Comparison of ENCODE assay signal across 8 cellular contexts in the genomic region with DNA sequence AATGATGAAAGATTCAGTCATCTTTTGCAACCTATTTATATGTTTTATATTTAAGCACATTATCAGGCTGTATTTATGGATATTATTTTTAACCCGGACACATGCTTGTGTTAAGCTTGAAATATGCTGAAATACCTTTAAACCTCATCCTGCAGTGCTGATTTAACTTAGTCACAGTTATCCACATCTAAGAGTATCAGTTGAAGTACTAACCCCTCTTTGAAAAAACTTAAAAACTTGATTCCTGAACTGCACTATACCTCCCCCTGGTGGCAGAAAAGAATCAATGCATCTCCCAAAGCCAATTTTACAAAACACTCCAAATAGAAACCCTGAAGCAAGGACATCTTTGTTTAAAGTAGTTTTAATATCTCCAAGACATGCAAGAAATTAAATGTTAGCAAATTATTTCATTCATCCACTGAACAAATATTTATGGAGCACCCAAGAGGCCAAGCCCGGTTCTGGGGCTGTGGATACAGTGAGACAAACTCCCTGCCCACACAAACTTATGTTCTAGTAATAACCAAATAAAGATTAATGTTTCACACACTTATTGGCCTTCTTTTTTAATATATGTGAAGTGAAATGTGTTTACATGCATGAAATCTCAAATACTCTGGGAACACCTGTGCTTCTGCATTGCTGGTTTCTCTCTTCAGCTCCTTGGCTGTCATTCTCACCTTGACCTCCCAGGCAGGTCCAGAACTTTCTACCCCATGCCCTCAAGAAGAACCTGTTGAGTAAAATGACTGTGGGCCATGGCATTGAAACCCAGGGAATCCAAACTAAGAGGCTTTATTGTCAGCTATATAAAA. TPM values are rescaled to one million over a fixed set of nuclear protein-coding genes. Genes with fewer than 3 reads are reported as not detected.
DNase-seq lines count a peak whose midpoint lies in the region; ATAC-seq lines count a peak whose summit lies in the region.

No MANE protein-coding gene starts in this region.

- intact Hi-C loops in activated naive CD4-positive, alpha-beta T cell treated with anti-CD3 and anti-CD28 coated beads for 36 hours (cut with micrococcal nuclease) = loop anchor here (1.0 to 5.0 kb wide), 6 partner anchors 59 to 204 kb away; no protein-coding TSS in a partner anchor

- peaks cover 8% of the 10 kb centered on the region for H3K4me1 Mint-ChIP-seq in activated naive CD4-positive, alpha-beta T cell treated with anti-CD3 and anti-CD28 coated beads for 36 hours (ENCODE audit: low read depth)
- H3K4me1 Mint-ChIP-seq in activated T-cell treated with anti-CD3 and anti-CD28 coated beads, Interleukin-2, amount 50 U/mL, for 72 hours (ENCODE audit: low read depth) = peaks cover 13% of the 10 kb centered on the region

- peak; percentile 19 for DNase-seq in activated naive CD4-positive, alpha-beta T cell treated with anti-CD3 and anti-CD28 coated beads for 36 hours
- no peak for DNase-seq in activated naive CD4-positive, alpha-beta T cell (lab: John Stamatoyannopoulos, UW)
- peak; percentile 17 for DNase-seq in NCI-H146 (lab: John Stamatoyannopoulos, UW)
- peak in 1 of 2 donors; percentile 23 for DNase-seq in activated T-cell treated with anti-CD3 and anti-CD28 coated beads, Interleukin-2, amount 50 U/mL, for 72 hours
- peak; percentile 73 for DNase-seq in glomerular visceral epithelial cell (ENCODE audit: extremely low spot score)
- DNase-seq in retina = peak; percentile 50

- H3K27ac Mint-ChIP-seq in activated naive CD4-positive, alpha-beta T cell treated with anti-CD3 and anti-CD28 coated beads for 36 hours = peak overlapping the region; percentile 32
- peak overlapping the region; percentile 16 for H3K27ac Mint-ChIP-seq in activated T-cell treated with anti-CD3 and anti-CD28 coated beads, Interleukin-2, amount 50 U/mL, for 72 hours

- H3K9me3 Mint-ChIP-seq in activated naive CD4-positive, alpha-beta T cell treated with anti-CD3 and anti-CD28 coated beads for 36 hours = no peaks in the 10 kb centered on the region
- H3K9me3 Mint-ChIP-seq in activated T-cell treated with anti-CD3 and anti-CD28 coated beads, Interleukin-2, amount 50 U/mL, for 72 hours = no peaks in the 10 kb centered on the region

- no peaks in the 10 kb centered on the region for H3K27me3 Mint-ChIP-seq in activated naive CD4-positive, alpha-beta T cell treated with anti-CD3 and anti-CD28 coated beads for 36 hours (ENCODE audit: low read depth)
- H3K27me3 Mint-ChIP-seq in activated T-cell treated with anti-CD3 and anti-CD28 coated beads, Interleukin-2, amount 50 U/mL, for 72 hours (ENCODE audit: low read depth) = no peaks in the 10 kb centered on the region

- peaks cover 2% of the 10 kb centered on the region for H3K36me3 Mint-ChIP-seq in activated naive CD4-positive, alpha-beta T cell treated with anti-CD3 and anti-CD28 coated beads for 36 hours (ENCODE audit: low read depth)
- H3K36me3 Mint-ChIP-seq in activated T-cell treated with anti-CD3 and anti-CD28 coated beads, Interleukin-2, amount 50 U/mL, for 72 hours (ENCODE audit: insufficient read depth in 2 of 2) = no peaks in the 10 kb centered on the region

- H3K4me3 Mint-ChIP-seq in activated naive CD4-positive, alpha-beta T cell treated with anti-CD3 and anti-CD28 coated beads for 36 hours = peak overlapping the region; percentile 3
- peak overlapping the region; percentile 41 to 48 for H3K4me3 Mint-ChIP-seq in activated T-cell treated with anti-CD3 and anti-CD28 coated beads, Interleukin-2, amount 50 U/mL, for 72 hours

- peak; percentile 77 for ATAC-seq in activated T-cell treated with anti-CD3 and anti-CD28 coated beads, Interleukin-2, amount 50 U/mL, for 72 hours (replicated peaks in 1 of 2)
- ATAC-seq in HG03457 (IDR thresholded peaks at IDR 0.05; ENCODE audit: unreplicated experiment) (no peak), GM18861 (IDR thresholded peaks at IDR 0.05; ENCODE audit: unreplicated experiment) (no peak)

- CTCF ChIA-PET in activated naive CD4-positive, alpha-beta T cell treated with anti-CD3 and anti-CD28 coated beads for 36 hours (lab: Charles Lee) = interaction anchor here (0.5 to 1.7 kb wide), 20 partner anchors 12 to 1491 kb away, joined by 3 to 9 read pairs (median 3); partner anchors contain the start of gene SVIL

RNA-seq across cellular contexts. Expression of gene SVIL, which starts 44.0 kb away (rescaled TPM):
- 1 to 10 TPM; 7.0 to 8.3 TPM for total RNA-seq in activated naive CD4-positive, alpha-beta T cell treated with anti-CD3 and anti-CD28 coated beads for 36 hours
- total RNA-seq in activated T-cell treated with anti-CD3 and anti-CD28 coated beads, Interleukin-2, amount 50 U/mL, for 72 hours = 10 to 100 TPM; 12.2 to 14.2 TPM

Comparison
In these comparisons a context has a peak if more than half of its experiments do, and no peak if none do; other contexts are left out.
1. DNase-seq: peak in activated naive CD4-positive, alpha-beta T cell treated with anti-CD3 and anti-CD28 coated beads for 36 hours (single experiment), NCI-H146 (single experiment), glomerular visceral epithelial cell (single experiment) and retina (single experiment); none in activated naive CD4-positive, alpha-beta T cell (0 of 4).
2. ATAC-seq: peak in activated T-cell treated with anti-CD3 and anti-CD28 coated beads, Interleukin-2, amount 50 U/mL, for 72 hours (2 of 2); none in HG03457 (single experiment) and GM18861 (single experiment).